In genomic region chr17:77846531-77847085, GRCh38 we compare ENCODE assay signal across 14 cellular contexts.
A peak's percentile ranks its signal among the peaks of the same experiment; 100 is the strongest.
DNase-seq lines count a peak whose midpoint lies in the region; ATAC-seq and TF ChIP-seq lines count a peak whose summit lies in the region.
"Had no signal": no experiment of that assay in that cellular context is flagged by ENCODE, and none has a peak within 500 bp of the region (broad histone marks: within the 10 kb centered on the region; RNA-seq: fewer than 3 reads in every experiment).

No MANE protein-coding gene starts in this region.

- H3K36me3 ChIP-seq in DOHH2 (ENCODE audit: control insufficient read depth, low read length) (no peaks in the 10 kb centered on the region), MM.1S (replicated peaks; ENCODE audit: insufficient read depth, low read length) (no peaks in the 10 kb centered on the region), mesenchymal stem cell (ENCODE audit: control insufficient read depth in 1 of 2, insufficient read depth in 2 of 2, low read depth in 1 of 2, low read length in 2 of 2) (no peaks in the 10 kb centered on the region), GM23338 (ENCODE audit: insufficient read depth) (no peaks in the 10 kb centered on the region)
- H3K36me3 ChIP-seq: neutrophil had no signal

- H3K9me2 ChIP-seq in DOHH2 (replicated peaks; ENCODE audit: control insufficient read depth, low read length) (no peaks in the 10 kb centered on the region), MM.1S (replicated peaks; ENCODE audit: insufficient read depth, low read length) (no peaks in the 10 kb centered on the region), GM23338 (ENCODE audit: insufficient read depth) (peaks cover 2% of the 10 kb centered on the region; the same call in 1 of the 2 replicates)

- ATAC-seq in HG02571 (IDR thresholded peaks at IDR 0.05; ENCODE audit: unreplicated experiment) (no peak), GM23338 (no peak), natural killer cell (no peak)

- no peak overlapping the region for H2BK120ac ChIP-seq in mesenchymal stem cell (ENCODE audit: low read depth, low read length)

- H3K9me3 ChIP-seq in DOHH2 (ENCODE audit: control insufficient read depth, insufficient read depth, low read length) = no peaks in the 10 kb centered on the region
- H3K9me3 ChIP-seq in MM.1S (replicated peaks; ENCODE audit: insufficient read depth, low read length) = no peaks in the 10 kb centered on the region
- no peaks in the 10 kb centered on the region for H3K9me3 ChIP-seq in mesenchymal stem cell (ENCODE audit: control insufficient read depth, low read length)
- H3K9me3 ChIP-seq: neutrophil had no signal

- H3K23ac ChIP-seq in mesenchymal stem cell (ENCODE audit: low read length in 2 of 2) = peak overlapping the region in 1 of 2 experiments; percentile 56

- H3K4me1 Mint-ChIP-seq in GM23338 (peaks cover 11% of the 10 kb centered on the region; the same call in 2 of the 3 replicates), natural killer cell (peaks cover 40 to 54% of the 10 kb centered on the region in 2 donors)

- H3K4me3 ChIP-seq in DOHH2 (ENCODE audit: low read length) (no peak overlapping the region), MM.1S (ENCODE audit: low read length) (no peak overlapping the region), mesenchymal stem cell (ENCODE audit: insufficient read depth in 1 of 2, low read depth in 1 of 2, low read length in 2 of 2) (no peak overlapping the region), GM23338 (no peak overlapping the region)
- H3K4me3 ChIP-seq: PC-9 had no signal

- TF ChIP-seq CTCF in DOHH2 (IDR thresholded peaks at IDR 0.05; ENCODE audit: low read depth, low read length, poor library complexity, severe bottlenecking) (no peak), MM.1S (IDR thresholded peaks at IDR 0.05; ENCODE audit: low read length) (no peak), GM23338 (conservative IDR thresholded peaks at IDR 0.05; ENCODE audit: low read depth in 2 of 2) (no peak), natural killer cell (IDR thresholded peaks at IDR 0.05) (no peak)

- H3K27ac ChIP-seq in DOHH2 (ENCODE audit: low read depth, low read length) = no peak overlapping the region
- peak overlapping the region; percentile 9; the same call in 1 of the 2 replicates for H3K27ac ChIP-seq in MM.1S (ENCODE audit: low read length)
- H3K27ac ChIP-seq in mesenchymal stem cell (ENCODE audit: low read length, poor library complexity, severe bottlenecking) = no peak overlapping the region
- no peak overlapping the region for H3K27ac ChIP-seq in GM23338 (ENCODE audit: low read depth)
- H3K27ac ChIP-seq: neutrophil, PC-9, VCaP had no signal

- no peak overlapping the region for H3K14ac ChIP-seq in mesenchymal stem cell (ENCODE audit: low read length in 2 of 2)

- H3K4me1 ChIP-seq in DOHH2 (ENCODE audit: control insufficient read depth, low read length) = peaks cover 48% of the 10 kb centered on the region
- H3K4me1 ChIP-seq in MM.1S (ENCODE audit: low read length) = peaks cover 38% of the 10 kb centered on the region
- peaks cover 11% of the 10 kb centered on the region for H3K4me1 ChIP-seq in mesenchymal stem cell (ENCODE audit: control insufficient read depth, insufficient read depth, low read depth, low read length)
- no peaks in the 10 kb centered on the region for H3K4me1 ChIP-seq in GM23338 (ENCODE audit: insufficient read depth)

- no peak overlapping the region for H2AK5ac ChIP-seq in mesenchymal stem cell (ENCODE audit: low read length, severe bottlenecking)

- intact Hi-C loops in natural killer cell (cut with micrococcal nuclease) = no loop called here

- H3F3A ChIP-seq in DOHH2 (ENCODE audit: control insufficient read depth, insufficient read depth) (no peaks in the 10 kb centered on the region), MM.1S (ENCODE audit: insufficient read depth, low read length) (peaks cover 5% of the 10 kb centered on the region; the same call in 1 of the 2 replicates), GM23338 (replicated peaks; ENCODE audit: low read depth) (peaks cover under 1% of the 10 kb centered on the region)

- WGBS in mesenchymal stem cell = 86% methylated on average over 3 of the region's 5 CpGs

- H2BK5ac ChIP-seq in mesenchymal stem cell (ENCODE audit: low read depth, low read length, poor library complexity, severe bottlenecking) = no peak overlapping the region

- H3K27ac Mint-ChIP-seq in GM23338 (no peak overlapping the region), natural killer cell (peak overlapping the region in 1 of 2 donors; percentile 73)
- H3K27ac Mint-ChIP-seq: stimulated activated naive CD8-positive, alpha-beta T cell treated with anti-CD3 and anti-CD28 coated beads, Interleukin-15, Interleukin-2, amounts not matched to agents 100 ng/mL and 50 ng/mL, for 24 hours had no signal

- no peaks in the 10 kb centered on the region for H3K79me1 ChIP-seq in mesenchymal stem cell (replicated peaks; ENCODE audit: low read length, poor library complexity, severe bottlenecking)

- no peak overlapping the region for H3K9ac ChIP-seq in MM.1S (ENCODE audit: low read length)
- H3K9ac ChIP-seq in mesenchymal stem cell (ENCODE audit: low read length) = no peak overlapping the region

- H2BK15ac ChIP-seq in mesenchymal stem cell (ENCODE audit: low read depth, poor library complexity, severe bottlenecking) = no peak overlapping the region

- H3K27me3 ChIP-seq in DOHH2 (ENCODE audit: control insufficient read depth, low read length) = no peaks in the 10 kb centered on the region
- H3K27me3 ChIP-seq in MM.1S (replicated peaks; ENCODE audit: insufficient read depth, low read length) = peaks cover 27% of the 10 kb centered on the region
- H3K27me3 ChIP-seq in mesenchymal stem cell (ENCODE audit: control insufficient read depth in 1 of 2, insufficient read depth in 1 of 2, low read length in 2 of 2) = peaks cover 20 to 42% of the 10 kb centered on the region in 2 experiments
- H3K27me3 ChIP-seq in GM23338 (ENCODE audit: insufficient read depth) = no peaks in the 10 kb centered on the region

- H2BK12ac ChIP-seq in mesenchymal stem cell (ENCODE audit: low read length in 2 of 2) = no peak overlapping the region

- peak overlapping the region; percentile 66 for H4K91ac ChIP-seq in mesenchymal stem cell (ENCODE audit: low read length)

- H3K4ac ChIP-seq in mesenchymal stem cell (ENCODE audit: low read depth in 1 of 2, low read length in 2 of 2) = no peak overlapping the region

- H3K36me3 Mint-ChIP-seq in GM23338 (ENCODE audit: low read depth) (no peaks in the 10 kb centered on the region), natural killer cell (no peaks in the 10 kb centered on the region)

- H3K4me2 ChIP-seq in DOHH2 (ENCODE audit: low read length) (peak overlapping the region; percentile 46), MM.1S (ENCODE audit: low read depth, low read length) (peak overlapping the region; percentile 53), mesenchymal stem cell (ENCODE audit: low read length, poor library complexity, severe bottlenecking) (no peak overlapping the region), GM23338 (no peak overlapping the region)
- H3K4me2 ChIP-seq: PC-9 had no signal

- H4K20me1 ChIP-seq in DOHH2 (ENCODE audit: control insufficient read depth, insufficient read depth, low read depth, low read length) (no peaks in the 10 kb centered on the region), MM.1S (ENCODE audit: insufficient read depth, low read length) (no peaks in the 10 kb centered on the region), GM23338 (replicated peaks; ENCODE audit: insufficient read depth) (no peaks in the 10 kb centered on the region)

- no peak overlapping the region for H4K8ac ChIP-seq in mesenchymal stem cell (ENCODE audit: low read length)

- no peaks in the 10 kb centered on the region for H3K79me2 ChIP-seq in DOHH2 (ENCODE audit: control insufficient read depth, low read length)
- H3K79me2 ChIP-seq in MM.1S (ENCODE audit: low read length) = no peaks in the 10 kb centered on the region
- no peaks in the 10 kb centered on the region for H3K79me2 ChIP-seq in GM23338 (replicated peaks; ENCODE audit: insufficient read depth)

- DNase-seq in MM.1S = peak; percentile 48
- peak; percentile 16 for DNase-seq in activated T-helper 9 cell treated with anti-CD3 and anti-CD28 coated beads, Interleukin-2, amount 50 U/mL, for 16 hours (ENCODE audit: low read depth)
- DNase-seq in mesenchymal stem cell = no peak
- DNase-seq in GM23338 (ENCODE audit: low spot score) = no peak
- DNase-seq in natural killer cell = no peak
- no peak for DNase-seq in GM03348 (ENCODE audit: low spot score)
- DNase-seq: activated gamma-delta T cell treated with Interleukin-2 at 50 U/mL for 16 hours, NCI-H187 treated with DMSO at 0.1 percent for 48 hours, PC-9 had no signal

- no peak overlapping the region for H3K4me3 Mint-ChIP-seq in GM23338
- no peak overlapping the region for H3K4me3 Mint-ChIP-seq in natural killer cell
- H3K4me3 Mint-ChIP-seq: stimulated activated naive CD8-positive, alpha-beta T cell treated with anti-CD3 and anti-CD28 coated beads, Interleukin-15, Interleukin-2, amounts not matched to agents 100 ng/mL and 50 ng/mL, for 24 hours had no signal

- H2AFZ ChIP-seq in MM.1S (ENCODE audit: low read length) (0 out of 2 replicates have a peak overlapping the region, but pooled peaks have one; percentile 30), mesenchymal stem cell (ENCODE audit: low read depth, low read length) (no peak overlapping the region), GM23338 (no peak overlapping the region)
- H2AFZ ChIP-seq: PC-9 had no signal

- H3K27me3 Mint-ChIP-seq in GM23338 (ENCODE audit: insufficient read depth, low read depth, poor library complexity) (peaks cover 2% of the 10 kb centered on the region), natural killer cell (ENCODE audit: low read depth in 2 of 2) (no peaks in the 10 kb centered on the region)
- H3K27me3 Mint-ChIP-seq: stimulated activated naive CD8-positive, alpha-beta T cell treated with anti-CD3 and anti-CD28 coated beads, Interleukin-15, Interleukin-2, amounts not matched to agents 100 ng/mL and 50 ng/mL, for 24 hours had no signal

- H3K18ac ChIP-seq in mesenchymal stem cell (ENCODE audit: low read depth in 1 of 2, low read length in 2 of 2) = no peak overlapping the region

- H3K9me3 Mint-ChIP-seq in GM23338 (no peaks in the 10 kb centered on the region), natural killer cell (no peaks in the 10 kb centered on the region)
- H3K9me3 Mint-ChIP-seq: stimulated activated naive CD8-positive, alpha-beta T cell treated with anti-CD3 and anti-CD28 coated beads, Interleukin-15, Interleukin-2, amounts not matched to agents 100 ng/mL and 50 ng/mL, for 24 hours had no signal

Comparison
In these comparisons a context has a peak if more than half of its experiments do, and no peak if none do; other contexts are left out.
1. H3K4me2 ChIP-seq: peak in DOHH2 (single experiment) and MM.1S (single experiment); none in mesenchymal stem cell (single experiment) and GM23338 (single experiment).
2. DNase-seq: peak in MM.1S (single experiment) and activated T-helper 9 cell treated with anti-CD3 and anti-CD28 coated beads, Interleukin-2, amount 50 U/mL, for 16 hours (single experiment); none in mesenchymal stem cell (single experiment), GM23338 (single experiment), natural killer cell (single experiment) and GM03348 (single experiment).